ENCODE assay signal across 4 cellular contexts in genomic region chr6:126333729-126334128, GRCh38.
A peak's percentile ranks its signal among the peaks of the same experiment; 100 is the strongest.
TF ChIP-seq lines count a peak whose summit lies in the region.

No MANE protein-coding gene starts in this region.

TF ChIP-seq in HepG2, 621 proteins besides CTCF, POLR2A, EP300 and RAD21:
- peak; percentile 80 to 85 for TF ChIP-seq MAFK (conservative IDR thresholded peaks at IDR 0.05 in 1 of 2, IDR thresholded peaks at IDR 0.05 in 1 of 2; ENCODE audit: low read length in 2 of 2)
- TF ChIP-seq MAFF (IDR thresholded peaks at IDR 0.05; ENCODE audit: low read depth, low read length) = peak; percentile 74
- no peak for TF ChIP-seq THAP9 (CRISPR knock-in tag; IDR thresholded peaks at IDR 0.05; ENCODE audit: borderline replicate concordance)

TF ChIP-seq in A549, 52 proteins besides CTCF, POLR2A, EP300 and RAD21:
- TF ChIP-seq MAFK (IDR thresholded peaks at IDR 0.05; ENCODE audit: partially characterized antibody) (peak; percentile 66), ESRRA (IDR thresholded peaks at IDR 0.05; ENCODE audit: borderline replicate concordance, low read length) (no peak), MAX (IDR thresholded peaks at IDR 0.05) (no peak)

TF ChIP-seq in IMR-90, 13 proteins besides CTCF, POLR2A, EP300 and RAD21:
- peak; percentile 46; the same call in 1 of the 2 replicates for TF ChIP-seq MAFK (IDR thresholded peaks at IDR 0.05; ENCODE audit: low read depth, low read length)
- TF ChIP-seq FOS (IDR thresholded peaks at IDR 0.05; ENCODE audit: low read depth, low read length) = no peak
- no peak for TF ChIP-seq RFX5 (IDR thresholded peaks at IDR 0.05; ENCODE audit: low read depth, low read length)
TF ChIP-seq in IMR-90: peak in this region for 1.

TF ChIP-seq in K562, 482 proteins besides CTCF, POLR2A, EP300 and RAD21:
- TF ChIP-seq ETV5 (CRISPR knock-in tag; IDR thresholded peaks at IDR 0.05; ENCODE audit: low read depth) (no peak), ZNF316 (IDR thresholded peaks at IDR 0.05) (peak; percentile 68), MEF2D (tag; conservative IDR thresholded peaks at IDR 0.05; ENCODE audit: low read depth) (no peak), TEAD4 (IDR thresholded peaks at IDR 0.05; ENCODE audit: low read length) (no peak), TEAD4 (CRISPR knock-in tag; IDR thresholded peaks at IDR 0.05; ENCODE audit: borderline replicate concordance) (no peak), RBFOX2 (IDR thresholded peaks at IDR 0.05; ENCODE audit: low read depth, low read length) (no peak), HNRNPH1 (optimal IDR thresholded peaks at IDR 0.05; ENCODE audit: low read depth, low read length) (no peak), ZBTB43 (CRISPR knock-in tag; IDR thresholded peaks at IDR 0.05) (no peak), SRSF3 (IDR thresholded peaks at IDR 0.05; ENCODE audit: insufficient read depth, low read length) (no peak), NBN (IDR thresholded peaks at IDR 0.05; ENCODE audit: low read depth) (no peak), CXXC5 (CRISPR knock-in tag; IDR thresholded peaks at IDR 0.05) (no peak), EGR1 (conservative IDR thresholded peaks at IDR 0.05) (no peak), SMC3 (conservative IDR thresholded peaks at IDR 0.05; ENCODE audit: insufficient read depth, low read depth, low read length) (no peak), MAFF (IDR thresholded peaks at IDR 0.05; ENCODE audit: low read length) (peak; percentile 31; the same call in 1 of the 2 replicates), MAFG (tag; conservative IDR thresholded peaks at IDR 0.05) (peak; percentile 28; the same call in 1 of the 2 replicates), YY1 (IDR thresholded peaks at IDR 0.05; ENCODE audit: borderline replicate concordance in 1 of 3, control insufficient read depth in 1 of 3, extremely low read depth in 1 of 3, insufficient read depth in 3 of 3, insufficient read length in 1 of 3, insufficient replicate concordance in 2 of 3, low read depth in 1 of 3, low read length in 2 of 3) (no peak), C11orf30 (IDR thresholded peaks at IDR 0.05; ENCODE audit: low read depth) (peak; percentile 52; the same call in 1 of the 2 replicates), ZNF57 (CRISPR knock-in tag; IDR thresholded peaks at IDR 0.05) (no peak)
- TF ChIP-seq, protein P1, sequence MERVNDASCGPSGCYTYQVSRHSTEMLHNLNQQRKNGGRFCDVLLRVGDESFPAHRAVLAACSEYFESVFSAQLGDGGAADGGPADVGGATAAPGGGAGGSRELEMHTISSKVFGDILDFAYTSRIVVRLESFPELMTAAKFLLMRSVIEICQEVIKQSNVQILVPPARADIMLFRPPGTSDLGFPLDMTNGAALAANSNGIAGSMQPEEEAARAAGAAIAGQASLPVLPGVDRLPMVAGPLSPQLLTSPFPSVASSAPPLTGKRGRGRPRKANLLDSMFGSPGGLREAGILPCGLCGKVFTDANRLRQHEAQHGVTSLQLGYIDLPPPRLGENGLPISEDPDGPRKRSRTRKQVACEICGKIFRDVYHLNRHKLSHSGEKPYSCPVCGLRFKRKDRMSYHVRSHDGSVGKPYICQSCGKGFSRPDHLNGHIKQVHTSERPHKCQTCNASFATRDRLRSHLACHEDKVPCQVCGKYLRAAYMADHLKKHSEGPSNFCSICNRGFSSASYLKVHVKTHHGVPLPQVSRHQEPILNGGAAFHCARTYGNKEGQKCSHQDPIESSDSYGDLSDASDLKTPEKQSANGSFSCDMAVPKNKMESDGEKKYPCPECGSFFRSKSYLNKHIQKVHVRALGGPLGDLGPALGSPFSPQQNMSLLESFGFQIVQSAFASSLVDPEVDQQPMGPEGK (CRISPR knock-in tag; IDR thresholded peaks at IDR 0.05; ENCODE audit: borderline replicate concordance) = no peak
- TF ChIP-seq, protein P2, sequence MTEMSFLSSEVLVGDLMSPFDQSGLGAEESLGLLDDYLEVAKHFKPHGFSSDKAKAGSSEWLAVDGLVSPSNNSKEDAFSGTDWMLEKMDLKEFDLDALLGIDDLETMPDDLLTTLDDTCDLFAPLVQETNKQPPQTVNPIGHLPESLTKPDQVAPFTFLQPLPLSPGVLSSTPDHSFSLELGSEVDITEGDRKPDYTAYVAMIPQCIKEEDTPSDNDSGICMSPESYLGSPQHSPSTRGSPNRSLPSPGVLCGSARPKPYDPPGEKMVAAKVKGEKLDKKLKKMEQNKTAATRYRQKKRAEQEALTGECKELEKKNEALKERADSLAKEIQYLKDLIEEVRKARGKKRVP (CRISPR knock-in tag; IDR thresholded peaks at IDR 0.05) = no peak
